ENCODE assay signal across 1 cellular context in genomic region chr15:78437762-78438594, GRCh38.
A peak's percentile ranks its signal among the peaks of the same experiment; 100 is the strongest.
TF ChIP-seq lines count a peak whose summit lies in the region.

Gene IREB2, plus strand, starts transcription at chr15:78438216. Its CDS starts 122 bp downstream, at chr15:78438338.

TF ChIP-seq in HepG2, 621 proteins besides CTCF, POLR2A, EP300 and RAD21 (continued from another document and continues in another):
- TF ChIP-seq CERS6 (CRISPR knock-in tag; IDR thresholded peaks at IDR 0.05) (no peak), PCBP2 (optimal IDR thresholded peaks at IDR 0.05; ENCODE audit: low read depth, low read length, poor library complexity, severe bottlenecking) (no peak), ZNF318 (CRISPR knock-in tag; IDR thresholded peaks at IDR 0.05) (0 out of 2 replicates have a peak, but pooled peaks have one; percentile 25), ZNF292 (CRISPR knock-in tag; IDR thresholded peaks at IDR 0.05; ENCODE audit: borderline replicate concordance, low read depth) (no peak), PBX2 (CRISPR knock-in tag; IDR thresholded peaks at IDR 0.05) (no peak), ADNP (CRISPR knock-in tag; IDR thresholded peaks at IDR 0.05) (no peak), HNF4G (IDR thresholded peaks at IDR 0.05; ENCODE audit: borderline replicate concordance, low read depth, low read length) (no peak), HNF4G (CRISPR knock-in tag; IDR thresholded peaks at IDR 0.05; ENCODE audit: borderline replicate concordance, low read depth) (0 out of 2 replicates have a peak, but pooled peaks have one; percentile 11), PLSCR1 (CRISPR knock-in tag; IDR thresholded peaks at IDR 0.05; ENCODE audit: borderline replicate concordance) (no peak), NR0B2 (CRISPR knock-in tag; IDR thresholded peaks at IDR 0.05) (no peak; the same call in 1 of the 2 replicates), KAT2B (IDR thresholded peaks at IDR 0.05; ENCODE audit: borderline replicate concordance, low read depth, low read length) (no peak), ZNF460 (CRISPR knock-in tag; IDR thresholded peaks at IDR 0.05; ENCODE audit: borderline replicate concordance) (no peak; the same call in 1 of the 2 replicates), MIER2 (CRISPR knock-in tag; IDR thresholded peaks at IDR 0.05) (no peak), FOXJ3 (CRISPR knock-in tag; IDR thresholded peaks at IDR 0.05; ENCODE audit: borderline replicate concordance) (peak; percentile 30; the same call in 1 of the 2 replicates), NKX3-1 (CRISPR knock-in tag; IDR thresholded peaks at IDR 0.05) (peak; percentile 57; the same call in 1 of the 2 replicates), ZNF362 (CRISPR knock-in tag; IDR thresholded peaks at IDR 0.05; ENCODE audit: borderline replicate concordance) (no peak), HDAC6 (IDR thresholded peaks at IDR 0.05; ENCODE audit: low read depth, low read length) (no peak), ZNF280D (CRISPR knock-in tag; IDR thresholded peaks at IDR 0.05) (no peak), HDAC2 (CRISPR knock-in tag; IDR thresholded peaks at IDR 0.05) (no peak), ZNF484 (CRISPR knock-in tag; IDR thresholded peaks at IDR 0.05; ENCODE audit: borderline replicate concordance, low read depth) (no peak), CSRNP1 (CRISPR knock-in tag; IDR thresholded peaks at IDR 0.05) (peak; percentile 74), SATB2 (CRISPR knock-in tag; IDR thresholded peaks at IDR 0.05) (no peak; the same call in 1 of the 2 replicates), SCMH1 (CRISPR knock-in tag; IDR thresholded peaks at IDR 0.05; ENCODE audit: borderline replicate concordance) (no peak), ZBTB1 (CRISPR knock-in tag; IDR thresholded peaks at IDR 0.05; ENCODE audit: borderline replicate concordance) (no peak), ZNF33B (CRISPR knock-in tag; IDR thresholded peaks at IDR 0.05) (no peak), CSRNP2 (CRISPR knock-in tag; conservative IDR thresholded peaks at IDR 0.05; ENCODE audit: low read depth) (no peak), ZFP82 (CRISPR knock-in tag; IDR thresholded peaks at IDR 0.05; ENCODE audit: borderline replicate concordance) (peak; percentile 69), ZNF574 (CRISPR knock-in tag; IDR thresholded peaks at IDR 0.05) (peak; percentile 77), ZFP36L1 (CRISPR knock-in tag; IDR thresholded peaks at IDR 0.05) (no peak), NR2F1 (CRISPR knock-in tag; IDR thresholded peaks at IDR 0.05) (peak in 1 of 2 experiments; percentile 76; a peak in 2 of 4 replicates)
